Comparison of ENCODE assay signal across 2 cellular contexts in the genomic region with DNA sequence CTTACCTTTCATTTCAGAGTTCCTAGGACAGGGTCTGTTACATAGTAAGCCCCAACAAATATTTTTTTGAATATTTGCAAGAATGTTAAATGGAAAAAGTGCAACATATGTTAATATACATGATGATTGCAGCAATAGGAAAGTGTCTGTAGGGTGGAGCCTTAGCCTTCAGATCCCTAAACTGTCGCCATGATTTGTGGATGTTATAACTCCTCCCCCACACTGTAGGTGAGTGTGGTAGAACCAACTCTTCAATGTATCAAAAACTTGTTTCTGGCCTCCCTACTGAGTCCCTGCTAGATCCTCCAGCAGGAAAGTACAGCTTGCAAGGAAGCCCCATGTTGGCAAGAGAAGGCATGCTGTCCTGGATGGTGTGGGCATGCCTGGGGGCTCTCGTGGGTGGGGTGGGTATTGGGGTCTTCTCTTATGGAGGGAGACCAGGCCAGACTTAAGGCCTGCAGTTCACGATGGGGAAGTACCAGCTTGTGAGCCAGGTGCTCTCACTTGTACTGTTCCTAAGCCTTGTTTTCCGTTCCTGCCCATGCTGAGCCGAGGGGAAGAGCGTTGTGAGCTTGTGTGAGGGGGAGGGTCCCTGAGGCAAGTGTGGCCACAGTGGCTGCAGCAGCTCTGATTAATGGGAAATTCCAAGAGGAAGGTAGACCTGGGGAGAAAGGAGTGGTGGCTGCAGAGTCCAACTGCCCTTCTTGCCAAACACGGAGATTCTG.
TF ChIP-seq lines count a peak whose summit lies in the region.

No MANE protein-coding gene starts in this region.

TF ChIP-seq in HepG2, 621 proteins besides CTCF, POLR2A, EP300 and RAD21:
- TF ChIP-seq U2AF2 (IDR thresholded peaks at IDR 0.05; ENCODE audit: low read depth, low read length), result no peak
- no peak for TF ChIP-seq ZNF891 (CRISPR knock-in tag; IDR thresholded peaks at IDR 0.05)

TF ChIP-seq in K562, 482 proteins besides CTCF, POLR2A, EP300 and RAD21:
- TF ChIP-seq MEIS2 (IDR thresholded peaks at IDR 0.05; ENCODE audit: partially characterized antibody), result peak; percentile 44
- 0 out of 2 replicates have a peak, but pooled peaks have one; percentile 50 for TF ChIP-seq ZEB2 (IDR thresholded peaks at IDR 0.05)
- no peak for TF ChIP-seq ZNF644 (tag; IDR thresholded peaks at IDR 0.05; ENCODE audit: low read depth)
- TF ChIP-seq, protein P1, sequence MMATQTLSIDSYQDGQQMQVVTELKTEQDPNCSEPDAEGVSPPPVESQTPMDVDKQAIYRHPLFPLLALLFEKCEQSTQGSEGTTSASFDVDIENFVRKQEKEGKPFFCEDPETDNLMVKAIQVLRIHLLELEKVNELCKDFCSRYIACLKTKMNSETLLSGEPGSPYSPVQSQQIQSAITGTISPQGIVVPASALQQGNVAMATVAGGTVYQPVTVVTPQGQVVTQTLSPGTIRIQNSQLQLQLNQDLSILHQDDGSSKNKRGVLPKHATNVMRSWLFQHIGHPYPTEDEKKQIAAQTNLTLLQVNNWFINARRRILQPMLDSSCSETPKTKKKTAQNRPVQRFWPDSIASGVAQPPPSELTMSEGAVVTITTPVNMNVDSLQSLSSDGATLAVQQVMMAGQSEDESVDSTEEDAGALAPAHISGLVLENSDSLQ (IDR thresholded peaks at IDR 0.05), result 0 out of 2 replicates have a peak, but pooled peaks have one; percentile 22
TF ChIP-seq in K562: peak in this region for 3.
